Comparison of ENCODE assay signal across 1 cellular context in the genomic region with DNA sequence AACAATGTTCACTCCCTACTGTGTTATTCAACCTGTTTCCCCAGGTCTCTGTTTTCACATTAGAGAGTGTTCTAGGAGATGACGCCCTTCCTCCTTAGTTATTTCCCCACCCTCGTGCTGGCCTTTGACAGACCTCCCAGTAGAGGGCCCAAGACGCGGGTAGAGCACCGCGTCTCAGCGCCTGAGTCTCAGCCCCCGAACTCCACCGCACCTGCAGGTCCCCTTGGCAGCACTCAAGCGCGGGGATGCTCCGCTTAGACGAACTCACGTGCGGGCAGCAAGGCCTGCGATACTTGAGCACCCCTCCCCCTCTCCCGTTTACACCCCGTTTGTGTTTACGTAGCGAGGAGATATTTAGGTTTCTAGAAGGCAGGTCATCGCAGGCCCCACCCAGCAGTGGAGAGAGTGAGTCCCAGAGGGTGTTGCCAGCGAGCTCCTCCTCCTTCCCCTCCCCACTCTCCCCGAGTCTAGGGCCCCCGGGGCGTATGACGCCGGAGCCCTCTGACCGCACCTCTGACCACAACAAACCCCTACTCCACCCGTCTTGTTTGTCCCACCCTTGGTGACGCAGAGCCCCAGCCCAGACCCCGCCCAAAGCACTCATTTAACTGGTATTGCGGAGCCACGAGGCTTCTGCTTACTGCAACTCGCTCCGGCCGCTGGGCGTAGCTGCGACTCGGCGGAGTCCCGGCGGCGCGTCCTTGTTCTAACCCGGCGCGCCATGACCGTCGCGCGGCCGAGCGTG.
TF ChIP-seq lines count a peak whose summit lies in the region.

A gene with protein sequence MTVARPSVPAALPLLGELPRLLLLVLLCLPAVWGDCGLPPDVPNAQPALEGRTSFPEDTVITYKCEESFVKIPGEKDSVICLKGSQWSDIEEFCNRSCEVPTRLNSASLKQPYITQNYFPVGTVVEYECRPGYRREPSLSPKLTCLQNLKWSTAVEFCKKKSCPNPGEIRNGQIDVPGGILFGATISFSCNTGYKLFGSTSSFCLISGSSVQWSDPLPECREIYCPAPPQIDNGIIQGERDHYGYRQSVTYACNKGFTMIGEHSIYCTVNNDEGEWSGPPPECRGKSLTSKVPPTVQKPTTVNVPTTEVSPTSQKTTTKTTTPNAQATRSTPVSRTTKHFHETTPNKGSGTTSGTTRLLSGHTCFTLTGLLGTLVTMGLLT (plus strand): TSS at position 634 of the 745 bp plus-strand sequence. CDS start 88 bp downstream, at position 722.

TF ChIP-seq in HepG2, 621 proteins besides CTCF, POLR2A, EP300 and RAD21 (continued from another document and continues in another):
- TF ChIP-seq, protein P1, sequence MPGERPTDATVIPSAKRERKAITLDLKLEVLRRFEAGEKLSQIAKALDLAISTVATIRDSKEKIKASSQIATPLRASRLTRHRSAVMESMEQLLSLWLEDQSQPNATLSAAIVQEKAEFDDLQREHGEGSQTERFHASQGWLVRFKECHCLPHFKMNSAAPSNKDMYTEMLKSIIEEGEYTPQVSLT (CRISPR knock-in tag; IDR thresholded peaks at IDR 0.05; ENCODE audit: borderline replicate concordance, low read depth): no peak
- TF ChIP-seq, protein P2, sequence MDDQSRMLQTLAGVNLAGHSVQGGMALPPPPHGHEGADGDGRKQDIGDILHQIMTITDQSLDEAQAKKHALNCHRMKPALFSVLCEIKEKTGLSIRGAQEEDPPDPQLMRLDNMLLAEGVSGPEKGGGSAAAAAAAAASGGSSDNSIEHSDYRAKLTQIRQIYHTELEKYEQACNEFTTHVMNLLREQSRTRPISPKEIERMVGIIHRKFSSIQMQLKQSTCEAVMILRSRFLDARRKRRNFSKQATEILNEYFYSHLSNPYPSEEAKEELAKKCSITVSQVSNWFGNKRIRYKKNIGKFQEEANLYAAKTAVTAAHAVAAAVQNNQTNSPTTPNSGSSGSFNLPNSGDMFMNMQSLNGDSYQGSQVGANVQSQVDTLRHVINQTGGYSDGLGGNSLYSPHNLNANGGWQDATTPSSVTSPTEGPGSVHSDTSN (CRISPR knock-in tag; IDR thresholded peaks at IDR 0.05; ENCODE audit: borderline replicate concordance): no peak
- TF ChIP-seq RFX1 (IDR thresholded peaks at IDR 0.05) (no peak), TEAD2 (CRISPR knock-in tag; IDR thresholded peaks at IDR 0.05) (no peak), PLRG1 (conservative IDR thresholded peaks at IDR 0.05) (no peak), ZMYM4 (CRISPR knock-in tag; IDR thresholded peaks at IDR 0.05) (peak; percentile 68), WIZ (CRISPR knock-in tag; IDR thresholded peaks at IDR 0.05) (peak; percentile 12; the same call in 1 of the 2 replicates), RARG (CRISPR knock-in tag; IDR thresholded peaks at IDR 0.05; ENCODE audit: low read depth) (no peak), SNAPC2 (CRISPR knock-in tag; IDR thresholded peaks at IDR 0.05) (0 out of 2 replicates have a peak, but pooled peaks have one; percentile 39), ZNF749 (CRISPR knock-in tag; IDR thresholded peaks at IDR 0.05; ENCODE audit: borderline replicate concordance) (no peak; the same call in 1 of the 2 replicates), RORA (CRISPR knock-in tag; IDR thresholded peaks at IDR 0.05) (no peak), CHCHD3 (CRISPR knock-in tag; IDR thresholded peaks at IDR 0.05) (no peak), ATM (IDR thresholded peaks at IDR 0.05; ENCODE audit: borderline replicate concordance) (no peak), HMG20A (CRISPR knock-in tag; IDR thresholded peaks at IDR 0.05; ENCODE audit: borderline replicate concordance) (no peak), ZBTB20 (CRISPR knock-in tag; IDR thresholded peaks at IDR 0.05; ENCODE audit: borderline replicate concordance, low read depth) (peak; percentile 39; the same call in 1 of the 2 replicates), ZNF382 (CRISPR knock-in tag; IDR thresholded peaks at IDR 0.05; ENCODE audit: borderline replicate concordance) (no peak), ETV5 (CRISPR knock-in tag; IDR thresholded peaks at IDR 0.05; ENCODE audit: borderline replicate concordance) (peak; percentile 9; the same call in 1 of the 2 replicates), ZNF136 (CRISPR knock-in tag; IDR thresholded peaks at IDR 0.05; ENCODE audit: low read depth) (no peak), IKZF1 (IDR thresholded peaks at IDR 0.05) (no peak), CEBPG (CRISPR knock-in tag; IDR thresholded peaks at IDR 0.05) (no peak), ZNF383 (CRISPR knock-in tag; IDR thresholded peaks at IDR 0.05; ENCODE audit: borderline replicate concordance) (no peak), ARID2 (CRISPR knock-in tag; IDR thresholded peaks at IDR 0.05; ENCODE audit: borderline replicate concordance) (peak; percentile 79; the same call in 1 of the 2 replicates)
- TF ChIP-seq, protein P3, sequence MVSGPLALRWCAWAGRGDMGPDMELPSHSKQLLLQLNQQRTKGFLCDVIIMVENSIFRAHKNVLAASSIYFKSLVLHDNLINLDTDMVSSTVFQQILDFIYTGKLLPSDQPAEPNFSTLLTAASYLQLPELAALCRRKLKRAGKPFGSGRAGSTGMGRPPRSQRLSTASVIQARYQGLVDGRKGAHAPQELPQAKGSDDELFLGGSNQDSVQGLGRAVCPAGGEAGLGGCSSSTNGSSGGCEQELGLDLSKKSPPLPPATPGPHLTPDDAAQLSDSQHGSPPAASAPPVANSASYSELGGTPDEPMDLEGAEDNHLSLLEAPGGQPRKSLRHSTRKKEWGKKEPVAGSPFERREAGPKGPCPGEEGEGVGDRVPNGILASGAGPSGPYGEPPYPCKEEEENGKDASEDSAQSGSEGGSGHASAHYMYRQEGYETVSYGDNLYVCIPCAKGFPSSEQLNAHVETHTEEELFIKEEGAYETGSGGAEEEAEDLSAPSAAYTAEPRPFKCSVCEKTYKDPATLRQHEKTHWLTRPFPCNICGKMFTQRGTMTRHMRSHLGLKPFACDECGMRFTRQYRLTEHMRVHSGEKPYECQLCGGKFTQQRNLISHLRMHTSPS (CRISPR knock-in tag; IDR thresholded peaks at IDR 0.05; ENCODE audit: low read depth): no peak
- TF ChIP-seq, protein P4, sequence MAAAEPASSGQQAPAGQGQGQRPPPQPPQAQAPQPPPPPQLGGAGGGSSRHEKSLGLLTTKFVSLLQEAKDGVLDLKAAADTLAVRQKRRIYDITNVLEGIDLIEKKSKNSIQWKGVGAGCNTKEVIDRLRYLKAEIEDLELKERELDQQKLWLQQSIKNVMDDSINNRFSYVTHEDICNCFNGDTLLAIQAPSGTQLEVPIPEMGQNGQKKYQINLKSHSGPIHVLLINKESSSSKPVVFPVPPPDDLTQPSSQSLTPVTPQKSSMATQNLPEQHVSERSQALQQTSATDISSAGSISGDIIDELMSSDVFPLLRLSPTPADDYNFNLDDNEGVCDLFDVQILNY (CRISPR knock-in tag; conservative IDR thresholded peaks at IDR 0.05): 0 out of 2 replicates have a peak, but pooled peaks have one; percentile 10
- TF ChIP-seq, protein P5, sequence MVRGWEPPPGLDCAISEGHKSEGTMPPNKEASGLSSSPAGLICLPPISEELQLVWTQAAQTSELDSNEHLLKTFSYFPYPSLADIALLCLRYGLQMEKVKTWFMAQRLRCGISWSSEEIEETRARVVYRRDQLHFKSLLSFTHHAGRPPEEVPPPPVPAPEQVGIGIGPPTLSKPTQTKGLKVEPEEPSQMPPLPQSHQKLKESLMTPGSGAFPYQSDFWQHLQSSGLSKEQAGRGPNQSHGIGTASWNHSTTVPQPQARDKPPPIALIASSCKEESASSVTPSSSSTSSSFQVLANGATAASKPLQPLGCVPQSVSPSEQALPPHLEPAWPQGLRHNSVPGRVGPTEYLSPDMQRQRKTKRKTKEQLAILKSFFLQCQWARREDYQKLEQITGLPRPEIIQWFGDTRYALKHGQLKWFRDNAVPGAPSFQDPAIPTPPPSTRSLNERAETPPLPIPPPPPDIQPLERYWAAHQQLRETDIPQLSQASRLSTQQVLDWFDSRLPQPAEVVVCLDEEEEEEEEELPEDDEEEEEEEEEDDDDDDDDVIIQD (CRISPR knock-in tag; IDR thresholded peaks at IDR 0.05; ENCODE audit: low read depth): peak; percentile 75
- TF ChIP-seq, protein P6, sequence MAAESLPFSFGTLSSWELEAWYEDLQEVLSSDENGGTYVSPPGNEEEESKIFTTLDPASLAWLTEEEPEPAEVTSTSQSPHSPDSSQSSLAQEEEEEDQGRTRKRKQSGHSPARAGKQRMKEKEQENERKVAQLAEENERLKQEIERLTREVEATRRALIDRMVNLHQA (CRISPR knock-in tag; IDR thresholded peaks at IDR 0.05): no peak
- TF ChIP-seq, protein P7, sequence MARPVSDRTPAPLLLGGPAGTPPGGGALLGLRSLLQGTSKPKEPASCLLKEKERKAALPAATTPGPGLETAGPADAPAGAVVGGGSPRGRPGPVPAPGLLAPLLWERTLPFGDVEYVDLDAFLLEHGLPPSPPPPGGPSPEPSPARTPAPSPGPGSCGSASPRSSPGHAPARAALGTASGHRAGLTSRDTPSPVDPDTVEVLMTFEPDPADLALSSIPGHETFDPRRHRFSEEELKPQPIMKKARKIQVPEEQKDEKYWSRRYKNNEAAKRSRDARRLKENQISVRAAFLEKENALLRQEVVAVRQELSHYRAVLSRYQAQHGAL (CRISPR knock-in tag; IDR thresholded peaks at IDR 0.05; ENCODE audit: not compliant biosample characterization): no peak
- TF ChIP-seq, protein P8, sequence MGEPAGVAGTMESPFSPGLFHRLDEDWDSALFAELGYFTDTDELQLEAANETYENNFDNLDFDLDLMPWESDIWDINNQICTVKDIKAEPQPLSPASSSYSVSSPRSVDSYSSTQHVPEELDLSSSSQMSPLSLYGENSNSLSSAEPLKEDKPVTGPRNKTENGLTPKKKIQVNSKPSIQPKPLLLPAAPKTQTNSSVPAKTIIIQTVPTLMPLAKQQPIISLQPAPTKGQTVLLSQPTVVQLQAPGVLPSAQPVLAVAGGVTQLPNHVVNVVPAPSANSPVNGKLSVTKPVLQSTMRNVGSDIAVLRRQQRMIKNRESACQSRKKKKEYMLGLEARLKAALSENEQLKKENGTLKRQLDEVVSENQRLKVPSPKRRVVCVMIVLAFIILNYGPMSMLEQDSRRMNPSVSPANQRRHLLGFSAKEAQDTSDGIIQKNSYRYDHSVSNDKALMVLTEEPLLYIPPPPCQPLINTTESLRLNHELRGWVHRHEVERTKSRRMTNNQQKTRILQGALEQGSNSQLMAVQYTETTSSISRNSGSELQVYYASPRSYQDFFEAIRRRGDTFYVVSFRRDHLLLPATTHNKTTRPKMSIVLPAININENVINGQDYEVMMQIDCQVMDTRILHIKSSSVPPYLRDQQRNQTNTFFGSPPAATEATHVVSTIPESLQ (CRISPR knock-in tag; conservative IDR thresholded peaks at IDR 0.05): no peak
- TF ChIP-seq, protein P9, sequence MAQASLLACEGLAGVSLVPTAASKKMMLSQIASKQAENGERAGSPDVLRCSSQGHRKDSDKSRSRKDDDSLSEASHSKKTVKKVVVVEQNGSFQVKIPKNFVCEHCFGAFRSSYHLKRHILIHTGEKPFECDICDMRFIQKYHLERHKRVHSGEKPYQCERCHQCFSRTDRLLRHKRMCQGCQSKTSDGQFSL (CRISPR knock-in tag; IDR thresholded peaks at IDR 0.05): no peak
- TF ChIP-seq, protein P10, sequence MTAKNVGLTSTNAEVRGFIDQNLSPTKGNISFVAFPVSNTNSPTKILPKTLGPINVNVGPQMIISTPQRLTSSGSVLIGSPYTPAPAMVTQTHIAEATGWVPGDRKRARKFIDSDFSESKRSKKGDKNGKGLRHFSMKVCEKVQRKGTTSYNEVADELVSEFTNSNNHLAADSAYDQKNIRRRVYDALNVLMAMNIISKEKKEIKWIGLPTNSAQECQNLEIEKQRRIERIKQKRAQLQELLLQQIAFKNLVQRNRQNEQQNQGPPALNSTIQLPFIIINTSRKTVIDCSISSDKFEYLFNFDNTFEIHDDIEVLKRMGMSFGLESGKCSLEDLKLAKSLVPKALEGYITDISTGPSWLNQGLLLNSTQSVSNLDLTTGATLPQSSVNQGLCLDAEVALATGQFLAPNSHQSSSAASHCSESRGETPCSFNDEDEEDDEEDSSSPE (CRISPR knock-in tag; IDR thresholded peaks at IDR 0.05): no peak
- TF ChIP-seq, protein P11, sequence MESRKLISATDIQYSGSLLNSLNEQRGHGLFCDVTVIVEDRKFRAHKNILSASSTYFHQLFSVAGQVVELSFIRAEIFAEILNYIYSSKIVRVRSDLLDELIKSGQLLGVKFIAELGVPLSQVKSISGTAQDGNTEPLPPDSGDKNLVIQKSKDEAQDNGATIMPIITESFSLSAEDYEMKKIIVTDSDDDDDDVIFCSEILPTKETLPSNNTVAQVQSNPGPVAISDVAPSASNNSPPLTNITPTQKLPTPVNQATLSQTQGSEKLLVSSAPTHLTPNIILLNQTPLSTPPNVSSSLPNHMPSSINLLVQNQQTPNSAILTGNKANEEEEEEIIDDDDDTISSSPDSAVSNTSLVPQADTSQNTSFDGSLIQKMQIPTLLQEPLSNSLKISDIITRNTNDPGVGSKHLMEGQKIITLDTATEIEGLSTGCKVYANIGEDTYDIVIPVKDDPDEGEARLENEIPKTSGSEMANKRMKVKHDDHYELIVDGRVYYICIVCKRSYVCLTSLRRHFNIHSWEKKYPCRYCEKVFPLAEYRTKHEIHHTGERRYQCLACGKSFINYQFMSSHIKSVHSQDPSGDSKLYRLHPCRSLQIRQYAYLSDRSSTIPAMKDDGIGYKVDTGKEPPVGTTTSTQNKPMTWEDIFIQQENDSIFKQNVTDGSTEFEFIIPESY (CRISPR knock-in tag; IDR thresholded peaks at IDR 0.05): no peak; the same call in 1 of the 2 replicates
- TF ChIP-seq, protein P12, sequence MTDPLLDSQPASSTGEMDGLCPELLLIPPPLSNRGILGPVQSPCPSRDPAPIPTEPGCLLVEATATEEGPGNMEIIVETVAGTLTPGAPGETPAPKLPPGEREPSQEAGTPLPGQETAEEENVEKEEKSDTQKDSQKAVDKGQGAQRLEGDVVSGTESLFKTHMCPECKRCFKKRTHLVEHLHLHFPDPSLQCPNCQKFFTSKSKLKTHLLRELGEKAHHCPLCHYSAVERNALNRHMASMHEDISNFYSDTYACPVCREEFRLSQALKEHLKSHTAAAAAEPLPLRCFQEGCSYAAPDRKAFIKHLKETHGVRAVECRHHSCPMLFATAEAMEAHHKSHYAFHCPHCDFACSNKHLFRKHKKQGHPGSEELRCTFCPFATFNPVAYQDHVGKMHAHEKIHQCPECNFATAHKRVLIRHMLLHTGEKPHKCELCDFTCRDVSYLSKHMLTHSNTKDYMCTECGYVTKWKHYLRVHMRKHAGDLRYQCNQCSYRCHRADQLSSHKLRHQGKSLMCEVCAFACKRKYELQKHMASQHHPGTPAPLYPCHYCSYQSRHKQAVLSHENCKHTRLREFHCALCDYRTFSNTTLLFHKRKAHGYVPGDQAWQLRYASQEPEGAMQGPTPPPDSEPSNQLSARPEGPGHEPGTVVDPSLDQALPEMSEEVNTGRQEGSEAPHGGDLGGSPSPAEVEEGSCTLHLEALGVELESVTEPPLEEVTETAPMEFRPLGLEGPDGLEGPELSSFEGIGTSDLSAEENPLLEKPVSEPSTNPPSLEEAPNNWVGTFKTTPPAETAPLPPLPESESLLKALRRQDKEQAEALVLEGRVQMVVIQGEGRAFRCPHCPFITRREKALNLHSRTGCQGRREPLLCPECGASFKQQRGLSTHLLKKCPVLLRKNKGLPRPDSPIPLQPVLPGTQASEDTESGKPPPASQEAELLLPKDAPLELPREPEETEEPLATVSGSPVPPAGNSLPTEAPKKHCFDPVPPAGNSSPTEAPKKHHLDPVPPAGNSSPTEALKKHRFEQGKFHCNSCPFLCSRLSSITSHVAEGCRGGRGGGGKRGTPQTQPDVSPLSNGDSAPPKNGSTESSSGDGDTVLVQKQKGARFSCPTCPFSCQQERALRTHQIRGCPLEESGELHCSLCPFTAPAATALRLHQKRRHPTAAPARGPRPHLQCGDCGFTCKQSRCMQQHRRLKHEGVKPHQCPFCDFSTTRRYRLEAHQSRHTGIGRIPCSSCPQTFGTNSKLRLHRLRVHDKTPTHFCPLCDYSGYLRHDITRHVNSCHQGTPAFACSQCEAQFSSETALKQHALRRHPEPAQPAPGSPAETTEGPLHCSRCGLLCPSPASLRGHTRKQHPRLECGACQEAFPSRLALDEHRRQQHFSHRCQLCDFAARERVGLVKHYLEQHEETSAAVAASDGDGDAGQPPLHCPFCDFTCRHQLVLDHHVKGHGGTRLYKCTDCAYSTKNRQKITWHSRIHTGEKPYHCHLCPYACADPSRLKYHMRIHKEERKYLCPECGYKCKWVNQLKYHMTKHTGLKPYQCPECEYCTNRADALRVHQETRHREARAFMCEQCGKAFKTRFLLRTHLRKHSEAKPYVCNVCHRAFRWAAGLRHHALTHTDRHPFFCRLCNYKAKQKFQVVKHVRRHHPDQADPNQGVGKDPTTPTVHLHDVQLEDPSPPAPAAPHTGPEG (CRISPR knock-in tag; IDR thresholded peaks at IDR 0.05): no peak
